ENCODE assay signal across 8 cellular contexts in genomic region chr17:49498037-49498615, GRCh38. TPM values are rescaled to one million over a fixed set of nuclear protein-coding genes. Genes with fewer than 3 reads are reported as not detected.
DNase-seq lines count a peak whose midpoint lies in the region; ATAC-seq and TF ChIP-seq lines count a peak whose summit lies in the region.

No MANE protein-coding gene starts in this region.

- H3K36me3 Mint-ChIP-seq in natural killer cell = peaks cover 6% of the 10 kb centered on the region
- H3K36me3 Mint-ChIP-seq in natural killer cell treated with Interleukin-12 subunit alpha and Interleukin-12 subunit beta and Interleukin-15 and Interleukin-18, amount 100 ng/mL, for 72 hours = no peaks in the 10 kb centered on the region

- peaks cover 26 to 39% of the 10 kb centered on the region in 2 donors for H3K4me1 Mint-ChIP-seq in natural killer cell
- H3K4me1 Mint-ChIP-seq in natural killer cell treated with Interleukin-12 subunit alpha and Interleukin-12 subunit beta and Interleukin-15 and Interleukin-18, amount 100 ng/mL, for 72 hours (ENCODE audit: low read depth in 2 of 2) = peaks cover 14 to 18% of the 10 kb centered on the region in 2 donors

- H3K4me3 Mint-ChIP-seq in natural killer cell = peak overlapping the region; percentile 93
- H3K4me3 Mint-ChIP-seq in natural killer cell treated with Interleukin-12 subunit alpha and Interleukin-12 subunit beta and Interleukin-15 and Interleukin-18, amount 100 ng/mL, for 72 hours = no peak overlapping the region

- H3K27ac ChIP-seq in mesodermal cell (ENCODE audit: low read depth, low read length, severe bottlenecking) = no peak overlapping the region

- WGBS in mesodermal cell (ENCODE audit: insufficient coverage in 2 of 2), 2 experiments = 26 to 30% methylated on average over 6 to 11 of the region's 12 CpGs

- peaks cover 35 to 43% of the 10 kb centered on the region in 2 donors for H3K27me3 Mint-ChIP-seq in natural killer cell (ENCODE audit: low read depth in 2 of 2)
- H3K27me3 Mint-ChIP-seq in natural killer cell treated with Interleukin-12 subunit alpha and Interleukin-12 subunit beta and Interleukin-15 and Interleukin-18, amount 100 ng/mL, for 72 hours = peaks cover 27 to 32% of the 10 kb centered on the region in 2 donors

- TF ChIP-seq CTCF in natural killer cell (IDR thresholded peaks at IDR 0.05) = no peak
- peak; percentile 20 for TF ChIP-seq CTCF in astrocyte of the cerebellum (IDR thresholded peaks at IDR 0.05; ENCODE audit: low read depth, low read length, missing control alignments)

- H3K36me3 ChIP-seq in mesodermal cell (ENCODE audit: control insufficient read depth, insufficient read depth, low read length) = no peaks in the 10 kb centered on the region

- ATAC-seq in natural killer cell (no peak), GM18858 (IDR thresholded peaks at IDR 0.05; ENCODE audit: unreplicated experiment) (no peak)
- no peak for ATAC-seq in natural killer cell treated with Interleukin-12 subunit alpha and Interleukin-12 subunit beta and Interleukin-15 and Interleukin-18, amount 100 ng/mL, for 72 hours

- H3K9me3 ChIP-seq in mesodermal cell (ENCODE audit: control insufficient read depth, low read length) = no peaks in the 10 kb centered on the region

- DNase-seq in natural killer cell (no peak), astrocyte of the cerebellum (ENCODE audit: low read depth) (no peak), SHP77 treated with DMSO at 0.1 percent for 48 hours (lab: John Stamatoyannopoulos, UW) (no peak), NCI-H345 (lab: John Stamatoyannopoulos, UW) (no peak), NCI-H1092 (lab: John Stamatoyannopoulos, UW) (no peak)
- DNase-seq in natural killer cell treated with Interleukin-12 subunit alpha and Interleukin-12 subunit beta and Interleukin-15 and Interleukin-18, amount 100 ng/mL, for 72 hours (ENCODE audit: low spot score) = no peak

- H3K4me3 ChIP-seq in astrocyte of the cerebellum (ENCODE audit: low read depth, low read length) (no peak overlapping the region), mesodermal cell (ENCODE audit: extremely low read depth, insufficient read depth, low read length, poor library complexity, severe bottlenecking) (peak overlapping the region; percentile 37)

- intact Hi-C loops in natural killer cell (cut with micrococcal nuclease) = no loop called here

- peaks cover 13% of the 10 kb centered on the region for H3K4me1 ChIP-seq in mesodermal cell (ENCODE audit: control insufficient read depth, insufficient read depth, low read length, poor library complexity, severe bottlenecking)

- no peaks in the 10 kb centered on the region for H3K9me3 Mint-ChIP-seq in natural killer cell
- no peaks in the 10 kb centered on the region for H3K9me3 Mint-ChIP-seq in natural killer cell treated with Interleukin-12 subunit alpha and Interleukin-12 subunit beta and Interleukin-15 and Interleukin-18, amount 100 ng/mL, for 72 hours

- in situ Hi-C loops in astrocyte of the cerebellum (cut with HindIII; ENCODE audit: low sequenced_read_pairs) = no loop called here

- H3K27ac Mint-ChIP-seq in natural killer cell = no peak overlapping the region
- no peak overlapping the region for H3K27ac Mint-ChIP-seq in natural killer cell treated with Interleukin-12 subunit alpha and Interleukin-12 subunit beta and Interleukin-15 and Interleukin-18, amount 100 ng/mL, for 72 hours

RNA-seq across cellular contexts. Expression of gene NGFR, which starts 3.0 kb away (rescaled TPM):
- 1 to 10 TPM in 2 of 3 donors, under 1 TPM in 1; 0.91 to 1.8 (median 1.2) TPM for total RNA-seq in natural killer cell
- under 1 TPM in 1 of 2 donors, not detected in 1; 0.26 TPM for total RNA-seq in natural killer cell treated with Interleukin-12 subunit alpha and Interleukin-12 subunit beta and Interleukin-15 and Interleukin-18, amount 100 ng/mL, for 72 hours
- 36.0 TPM for polyA plus RNA-seq in mesodermal cell (2013, experiment 1 of 2)
- 31.0 TPM for polyA plus RNA-seq in mesodermal cell (2013, experiment 2 of 2)
